In the genomic region with DNA sequence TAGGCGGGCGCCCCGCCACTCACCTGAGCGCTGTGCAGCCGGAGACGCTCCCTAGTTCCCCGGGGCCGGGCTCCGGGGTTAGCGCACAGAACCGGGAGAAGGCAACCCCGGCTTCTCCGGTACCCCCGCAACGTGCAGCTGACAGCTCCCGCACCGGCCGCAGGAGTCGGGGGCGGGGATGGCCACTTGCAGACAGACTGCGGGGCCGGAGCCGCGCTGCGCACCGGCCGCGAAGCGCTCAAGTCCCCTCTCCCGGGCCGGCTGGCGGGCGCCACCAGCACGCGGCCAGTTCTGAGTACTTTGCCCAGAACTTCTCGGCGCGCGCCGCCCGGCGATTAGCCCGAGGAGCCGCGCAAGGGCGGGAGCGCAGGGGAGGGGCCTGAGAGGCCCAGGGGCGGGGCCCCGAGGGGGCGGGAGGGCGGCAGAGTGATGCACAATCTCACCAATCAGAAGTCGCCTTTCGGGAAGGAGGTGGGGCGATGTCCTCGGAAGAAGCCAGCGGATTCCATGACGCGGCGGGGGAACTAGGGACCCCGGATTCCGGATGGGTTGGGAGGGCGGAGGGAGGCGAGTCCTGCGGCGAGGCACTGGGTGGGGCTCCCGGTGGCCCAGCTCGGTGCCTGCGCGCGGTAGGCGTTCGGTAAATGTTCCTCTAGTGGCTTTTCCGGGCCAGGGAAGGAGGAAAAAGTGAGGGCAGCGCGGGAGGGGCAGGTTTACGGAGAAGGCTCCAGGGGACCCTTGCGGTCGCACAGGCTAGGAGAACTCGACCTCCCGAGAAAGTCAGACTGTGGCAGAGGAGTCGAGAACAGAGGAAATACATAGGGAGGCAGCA, we compare ENCODE assay signal across 1 cellular context.
TF ChIP-seq lines count a peak whose summit lies in the region.

A gene with protein sequence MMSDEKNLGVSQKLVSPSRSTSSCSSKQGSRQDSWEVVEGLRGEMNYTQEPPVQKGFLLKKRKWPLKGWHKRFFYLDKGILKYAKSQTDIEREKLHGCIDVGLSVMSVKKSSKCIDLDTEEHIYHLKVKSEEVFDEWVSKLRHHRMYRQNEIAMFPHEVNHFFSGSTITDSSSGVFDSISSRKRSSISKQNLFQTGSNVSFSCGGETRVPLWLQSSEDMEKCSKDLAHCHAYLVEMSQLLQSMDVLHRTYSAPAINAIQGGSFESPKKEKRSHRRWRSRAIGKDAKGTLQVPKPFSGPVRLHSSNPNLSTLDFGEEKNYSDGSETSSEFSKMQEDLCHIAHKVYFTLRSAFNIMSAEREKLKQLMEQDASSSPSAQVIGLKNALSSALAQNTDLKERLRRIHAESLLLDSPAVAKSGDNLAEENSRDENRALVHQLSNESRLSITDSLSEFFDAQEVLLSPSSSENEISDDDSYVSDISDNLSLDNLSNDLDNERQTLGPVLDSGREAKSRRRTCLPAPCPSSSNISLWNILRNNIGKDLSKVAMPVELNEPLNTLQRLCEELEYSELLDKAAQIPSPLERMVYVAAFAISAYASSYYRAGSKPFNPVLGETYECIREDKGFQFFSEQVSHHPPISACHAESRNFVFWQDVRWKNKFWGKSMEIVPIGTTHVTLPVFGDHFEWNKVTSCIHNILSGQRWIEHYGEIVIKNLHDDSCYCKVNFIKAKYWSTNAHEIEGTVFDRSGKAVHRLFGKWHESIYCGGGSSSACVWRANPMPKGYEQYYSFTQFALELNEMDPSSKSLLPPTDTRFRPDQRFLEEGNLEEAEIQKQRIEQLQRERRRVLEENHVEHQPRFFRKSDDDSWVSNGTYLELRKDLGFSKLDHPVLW (minus strand): TSS at position 316 of the 832 bp plus-strand sequence. CDS start 87,706 bp downstream, outside the sequence.

TF ChIP-seq in K562, 482 proteins besides CTCF, POLR2A, EP300 and RAD21 (continued from another document and continues in another):
- TF ChIP-seq RERE (CRISPR knock-in tag; IDR thresholded peaks at IDR 0.05; ENCODE audit: borderline replicate concordance) (0 out of 2 replicates have a peak, but pooled peaks have one; percentile 65), MAZ (CRISPR knock-in tag; conservative IDR thresholded peaks at IDR 0.05 in 1 of 2, IDR thresholded peaks at IDR 0.05 in 1 of 2) (peak; percentile 97 to 99), CREM (IDR thresholded peaks at IDR 0.05; ENCODE audit: low read depth) (peak; percentile 86), U2AF1 (optimal IDR thresholded peaks at IDR 0.05; ENCODE audit: low read depth, low read length) (peak; percentile 81), ZNF316 (IDR thresholded peaks at IDR 0.05) (0 out of 2 replicates have a peak, but pooled peaks have one; percentile 21), ZNF445 (CRISPR knock-in tag; IDR thresholded peaks at IDR 0.05; ENCODE audit: low read depth) (no peak), E2F6 (IDR thresholded peaks at IDR 0.05; ENCODE audit: borderline replicate concordance in 1 of 2, extremely low read depth in 1 of 2, insufficient read depth in 1 of 2, insufficient read length in 1 of 2, low read depth in 1 of 2, low read length in 1 of 2, poor library complexity in 1 of 2, severe bottlenecking in 1 of 2) (peak; percentile 82 to 91), ZBTB1 (CRISPR knock-in tag; IDR thresholded peaks at IDR 0.05; ENCODE audit: borderline replicate concordance, low read depth) (peak; percentile 93), CXXC5 (CRISPR knock-in tag; IDR thresholded peaks at IDR 0.05) (peak; percentile 70), PCBP2 (IDR thresholded peaks at IDR 0.05; ENCODE audit: low read depth, low read length, poor library complexity, severe bottlenecking) (no peak)
- TF ChIP-seq, protein P1, sequence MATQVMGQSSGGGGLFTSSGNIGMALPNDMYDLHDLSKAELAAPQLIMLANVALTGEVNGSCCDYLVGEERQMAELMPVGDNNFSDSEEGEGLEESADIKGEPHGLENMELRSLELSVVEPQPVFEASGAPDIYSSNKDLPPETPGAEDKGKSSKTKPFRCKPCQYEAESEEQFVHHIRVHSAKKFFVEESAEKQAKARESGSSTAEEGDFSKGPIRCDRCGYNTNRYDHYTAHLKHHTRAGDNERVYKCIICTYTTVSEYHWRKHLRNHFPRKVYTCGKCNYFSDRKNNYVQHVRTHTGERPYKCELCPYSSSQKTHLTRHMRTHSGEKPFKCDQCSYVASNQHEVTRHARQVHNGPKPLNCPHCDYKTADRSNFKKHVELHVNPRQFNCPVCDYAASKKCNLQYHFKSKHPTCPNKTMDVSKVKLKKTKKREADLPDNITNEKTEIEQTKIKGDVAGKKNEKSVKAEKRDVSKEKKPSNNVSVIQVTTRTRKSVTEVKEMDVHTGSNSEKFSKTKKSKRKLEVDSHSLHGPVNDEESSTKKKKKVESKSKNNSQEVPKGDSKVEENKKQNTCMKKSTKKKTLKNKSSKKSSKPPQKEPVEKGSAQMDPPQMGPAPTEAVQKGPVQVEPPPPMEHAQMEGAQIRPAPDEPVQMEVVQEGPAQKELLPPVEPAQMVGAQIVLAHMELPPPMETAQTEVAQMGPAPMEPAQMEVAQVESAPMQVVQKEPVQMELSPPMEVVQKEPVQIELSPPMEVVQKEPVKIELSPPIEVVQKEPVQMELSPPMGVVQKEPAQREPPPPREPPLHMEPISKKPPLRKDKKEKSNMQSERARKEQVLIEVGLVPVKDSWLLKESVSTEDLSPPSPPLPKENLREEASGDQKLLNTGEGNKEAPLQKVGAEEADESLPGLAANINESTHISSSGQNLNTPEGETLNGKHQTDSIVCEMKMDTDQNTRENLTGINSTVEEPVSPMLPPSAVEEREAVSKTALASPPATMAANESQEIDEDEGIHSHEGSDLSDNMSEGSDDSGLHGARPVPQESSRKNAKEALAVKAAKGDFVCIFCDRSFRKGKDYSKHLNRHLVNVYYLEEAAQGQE (CRISPR knock-in tag; IDR thresholded peaks at IDR 0.05; ENCODE audit: low read depth): 0 out of 2 replicates have a peak, but pooled peaks have one; percentile 60
- TF ChIP-seq, protein P2, sequence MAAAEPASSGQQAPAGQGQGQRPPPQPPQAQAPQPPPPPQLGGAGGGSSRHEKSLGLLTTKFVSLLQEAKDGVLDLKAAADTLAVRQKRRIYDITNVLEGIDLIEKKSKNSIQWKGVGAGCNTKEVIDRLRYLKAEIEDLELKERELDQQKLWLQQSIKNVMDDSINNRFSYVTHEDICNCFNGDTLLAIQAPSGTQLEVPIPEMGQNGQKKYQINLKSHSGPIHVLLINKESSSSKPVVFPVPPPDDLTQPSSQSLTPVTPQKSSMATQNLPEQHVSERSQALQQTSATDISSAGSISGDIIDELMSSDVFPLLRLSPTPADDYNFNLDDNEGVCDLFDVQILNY (CRISPR knock-in tag; IDR thresholded peaks at IDR 0.05): peak; percentile 39; the same call in 1 of the 2 replicates
- TF ChIP-seq, protein P3, sequence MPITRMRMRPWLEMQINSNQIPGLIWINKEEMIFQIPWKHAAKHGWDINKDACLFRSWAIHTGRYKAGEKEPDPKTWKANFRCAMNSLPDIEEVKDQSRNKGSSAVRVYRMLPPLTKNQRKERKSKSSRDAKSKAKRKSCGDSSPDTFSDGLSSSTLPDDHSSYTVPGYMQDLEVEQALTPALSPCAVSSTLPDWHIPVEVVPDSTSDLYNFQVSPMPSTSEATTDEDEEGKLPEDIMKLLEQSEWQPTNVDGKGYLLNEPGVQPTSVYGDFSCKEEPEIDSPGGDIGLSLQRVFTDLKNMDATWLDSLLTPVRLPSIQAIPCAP (CRISPR knock-in tag; IDR thresholded peaks at IDR 0.05; ENCODE audit: borderline replicate concordance): no peak
- TF ChIP-seq, protein P4, sequence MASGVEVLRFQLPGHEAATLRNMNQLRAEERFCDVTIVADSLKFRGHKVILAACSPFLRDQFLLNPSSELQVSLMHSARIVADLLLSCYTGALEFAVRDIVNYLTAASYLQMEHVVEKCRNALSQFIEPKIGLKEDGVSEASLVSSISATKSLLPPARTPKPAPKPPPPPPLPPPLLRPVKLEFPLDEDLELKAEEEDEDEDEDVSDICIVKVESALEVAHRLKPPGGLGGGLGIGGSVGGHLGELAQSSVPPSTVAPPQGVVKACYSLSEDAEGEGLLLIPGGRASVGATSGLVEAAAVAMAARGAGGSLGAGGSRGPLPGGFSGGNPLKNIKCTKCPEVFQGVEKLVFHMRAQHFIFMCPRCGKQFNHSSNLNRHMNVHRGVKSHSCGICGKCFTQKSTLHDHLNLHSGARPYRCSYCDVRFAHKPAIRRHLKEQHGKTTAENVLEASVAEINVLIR (CRISPR knock-in tag; IDR thresholded peaks at IDR 0.05): 0 out of 2 replicates have a peak, but pooled peaks have one; percentile 19
- TF ChIP-seq, protein P5, sequence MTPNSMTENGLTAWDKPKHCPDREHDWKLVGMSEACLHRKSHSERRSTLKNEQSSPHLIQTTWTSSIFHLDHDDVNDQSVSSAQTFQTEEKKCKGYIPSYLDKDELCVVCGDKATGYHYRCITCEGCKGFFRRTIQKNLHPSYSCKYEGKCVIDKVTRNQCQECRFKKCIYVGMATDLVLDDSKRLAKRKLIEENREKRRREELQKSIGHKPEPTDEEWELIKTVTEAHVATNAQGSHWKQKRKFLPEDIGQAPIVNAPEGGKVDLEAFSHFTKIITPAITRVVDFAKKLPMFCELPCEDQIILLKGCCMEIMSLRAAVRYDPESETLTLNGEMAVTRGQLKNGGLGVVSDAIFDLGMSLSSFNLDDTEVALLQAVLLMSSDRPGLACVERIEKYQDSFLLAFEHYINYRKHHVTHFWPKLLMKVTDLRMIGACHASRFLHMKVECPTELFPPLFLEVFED (CRISPR knock-in tag; conservative IDR thresholded peaks at IDR 0.05): no peak
- TF ChIP-seq, protein P6, sequence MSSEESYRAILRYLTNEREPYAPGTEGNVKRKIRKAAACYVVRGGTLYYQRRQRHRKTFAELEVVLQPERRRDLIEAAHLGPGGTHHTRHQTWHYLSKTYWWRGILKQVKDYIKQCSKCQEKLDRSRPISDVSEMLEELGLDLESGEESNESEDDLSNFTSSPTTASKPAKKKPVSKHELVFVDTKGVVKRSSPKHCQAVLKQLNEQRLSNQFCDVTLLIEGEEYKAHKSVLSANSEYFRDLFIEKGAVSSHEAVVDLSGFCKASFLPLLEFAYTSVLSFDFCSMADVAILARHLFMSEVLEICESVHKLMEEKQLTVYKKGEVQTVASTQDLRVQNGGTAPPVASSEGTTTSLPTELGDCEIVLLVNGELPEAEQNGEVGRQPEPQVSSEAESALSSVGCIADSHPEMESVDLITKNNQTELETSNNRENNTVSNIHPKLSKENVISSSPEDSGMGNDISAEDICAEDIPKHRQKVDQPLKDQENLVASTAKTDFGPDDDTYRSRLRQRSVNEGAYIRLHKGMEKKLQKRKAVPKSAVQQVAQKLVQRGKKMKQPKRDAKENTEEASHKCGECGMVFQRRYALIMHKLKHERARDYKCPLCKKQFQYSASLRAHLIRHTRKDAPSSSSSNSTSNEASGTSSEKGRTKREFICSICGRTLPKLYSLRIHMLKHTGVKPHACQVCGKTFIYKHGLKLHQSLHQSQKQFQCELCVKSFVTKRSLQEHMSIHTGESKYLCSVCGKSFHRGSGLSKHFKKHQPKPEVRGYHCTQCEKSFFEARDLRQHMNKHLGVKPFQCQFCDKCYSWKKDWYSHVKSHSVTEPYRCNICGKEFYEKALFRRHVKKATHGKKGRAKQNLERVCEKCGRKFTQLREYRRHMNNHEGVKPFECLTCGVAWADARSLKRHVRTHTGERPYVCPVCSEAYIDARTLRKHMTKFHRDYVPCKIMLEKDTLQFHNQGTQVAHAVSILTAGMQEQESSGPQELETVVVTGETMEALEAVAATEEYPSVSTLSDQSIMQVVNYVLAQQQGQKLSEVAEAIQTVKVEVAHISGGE (CRISPR knock-in tag; IDR thresholded peaks at IDR 0.05): 0 out of 6 replicates have a peak, but pooled peaks of 1 of the 3 experiments have one; percentile 12
